In genomic region chr19:2429917-2430570, GRCh38 we compare ENCODE assay signal across 23 cellular contexts. TPM values are rescaled to one million over a fixed set of nuclear protein-coding genes. Genes with fewer than 3 reads are reported as not detected.
A peak's percentile ranks its signal among the peaks of the same experiment; 100 is the strongest.
DNase-seq lines count a peak whose midpoint lies in the region; ATAC-seq and TF ChIP-seq lines count a peak whose summit lies in the region.
"Had no signal": no experiment of that assay in that cellular context is flagged by ENCODE, and none has a peak within 500 bp of the region (broad histone marks: within the 10 kb centered on the region; RNA-seq: fewer than 3 reads in every experiment).

No MANE protein-coding gene starts in this region.

- POLR2A ChIA-PET in HCT116 (lab: Charles Lee), result no interaction called here

- H3K9me2 ChIP-seq in HCT116 (ENCODE audit: insufficient read depth), result no peaks in the 10 kb centered on the region

- peaks cover 19% of the 10 kb centered on the region for H3K4me1 Mint-ChIP-seq in activated naive CD4-positive, alpha-beta T cell treated with anti-CD3 and anti-CD28 coated beads, Interleukin-2, amount 10 ng/mL, durations not matched to agents 7 days and 5 days
- peaks cover 13% of the 10 kb centered on the region for H3K4me1 Mint-ChIP-seq in glutamatergic neuron (ENCODE audit: low read depth, unreplicated experiment)

- CTCF ChIA-PET in activated naive CD4-positive, alpha-beta T cell treated with anti-CD3 and anti-CD28 coated beads, Interleukin-2, amount 10 ng/mL, durations not matched to agents 7 days and 5 days (lab: Charles Lee), result interaction anchor here (1.2 kb wide), 1 partner anchor 9 kb away, joined by 3 read pairs; no protein-coding TSS in a partner anchor
- CTCF ChIA-PET in HCT116 (lab: Charles Lee), result no interaction called here

- TF ChIP-seq CTCF in HCT116 (IDR thresholded peaks at IDR 0.05 in 2 of 3, conservative IDR thresholded peaks at IDR 0.05 in 1 of 3; ENCODE audit: borderline replicate concordance in 1 of 3, insufficient read depth in 1 of 3, low read depth in 2 of 3, low read length in 2 of 3), result no peak
- TF ChIP-seq CTCF in glutamatergic neuron (IDR thresholded peaks at IDR 0.05; ENCODE audit: partially characterized antibody, unreplicated experiment), result no peak
- TF ChIP-seq CTCF in spleen (IDR thresholded peaks at IDR 0.05 in 8 of 11, conservative IDR thresholded peaks at IDR 0.05 in 3 of 11), result no peak

- peaks cover 5% of the 10 kb centered on the region; the same call in 1 of the 2 replicates for H4K20me1 ChIP-seq in HCT116 (ENCODE audit: insufficient read depth)

- DNase-seq in activated naive CD4-positive, alpha-beta T cell treated with anti-CD3 and anti-CD28 coated beads, Interleukin-2, amount 10 ng/mL, durations not matched to agents 7 days and 5 days, result no peak
- no peak for DNase-seq in activated naive CD4-positive, alpha-beta T cell treated with anti-CD3 and anti-CD28 coated beads, Interleukin-2, amount 50 U/mL, for 16 hours
- no peak for DNase-seq in HCT116 (ENCODE audit: low read depth, low spot score)
- DNase-seq in glutamatergic neuron, result peak; percentile 29
- DNase-seq in spleen, result peak; percentile 74
- no peak for DNase-seq in NCI-H446 (lab: John Stamatoyannopoulos, UW)
- DNase-seq in mucosa of gallbladder (ENCODE audit: low spot score), result no peak
- DNase-seq: activated CD4-positive, alpha-beta T cell treated with anti-CD3 and anti-CD28 coated beads for 36 hours; C1 segment of cervical spinal cord; effector CD4-positive, alpha-beta T cell; foreskin melanocyte; hippocampal formation; left ventricle myocardium superior; midbrain; NCI-H1694 treated with DMSO at 0.1 percent for 48 hours; NCI-H2227 treated with DMSO at 0.1 percent for 48 hours; NCI-H82; SW 1271 had no signal

- no peaks in the 10 kb centered on the region for H3K9me3 ChIP-seq in HCT116 (ENCODE audit: control insufficient read depth in 1 of 2, insufficient read depth in 1 of 2, low read depth in 1 of 2, low read length in 2 of 2)
- no peaks in the 10 kb centered on the region for H3K9me3 ChIP-seq in spleen
- H3K9me3 ChIP-seq: neutrophil, upper lobe of left lung had no signal

- TSS peak; percentile 1 for BruUV-seq in HCT116 (replicated peaks; lab: Mats Ljungman, UMichigan)

- intact Hi-C loops in HCT116 (cut with micrococcal nuclease), result no loop called here
- intact Hi-C loops in spleen (cut with DNase I; ENCODE audit: low total_unique reads), result no loop called here

- H3K27ac Mint-ChIP-seq in activated naive CD4-positive, alpha-beta T cell treated with anti-CD3 and anti-CD28 coated beads, Interleukin-2, amount 10 ng/mL, durations not matched to agents 7 days and 5 days, result peak overlapping the region; percentile 64
- H3K27ac Mint-ChIP-seq in glutamatergic neuron (ENCODE audit: unreplicated experiment), result peak overlapping the region; percentile 75
- H3K27ac Mint-ChIP-seq: activated CD4-positive, alpha-beta T cell treated with anti-CD3 and anti-CD28 coated beads for 36 hours; activated T-helper 17 cell treated with anti-CD3 and anti-CD28 coated beads, Interleukin-2, amount 50 U/mL, for 72 hours had no signal

- ATAC-seq in HCT116 (no peak), GM21737 (IDR thresholded peaks at IDR 0.05; ENCODE audit: unreplicated experiment) (no peak)
- ATAC-seq: activated CD4-positive, alpha-beta T cell treated with anti-CD3 and anti-CD28 coated beads for 36 hours; activated T-helper 17 cell treated with anti-CD3 and anti-CD28 coated beads, Interleukin-2, amount 50 U/mL, for 72 hours; esophagus mucosa; left ventricle myocardium superior had no signal

- H3K4me1 ChIP-seq in HCT116 (ENCODE audit: control insufficient read depth in 1 of 2, insufficient read depth in 2 of 2, low read length in 2 of 2) (peaks cover 6 to 25% of the 10 kb centered on the region in 2 experiments; a peak in 3 of 4 replicates), spleen (peaks cover 19 to 35% (median 32%) of the 10 kb centered on the region in 6 donors)

- TF ChIP-seq POLR2A in HCT116 (IDR thresholded peaks at IDR 0.05; ENCODE audit: borderline replicate concordance, extremely low read depth, insufficient read depth, insufficient read length), result no peak
- no peak for TF ChIP-seq POLR2A in spleen (IDR thresholded peaks at IDR 0.05)

- no peak overlapping the region for H3K9ac ChIP-seq in HCT116 (ENCODE audit: low read length)

- peaks cover 17% of the 10 kb centered on the region for H3K36me3 Mint-ChIP-seq in activated naive CD4-positive, alpha-beta T cell treated with anti-CD3 and anti-CD28 coated beads, Interleukin-2, amount 10 ng/mL, durations not matched to agents 7 days and 5 days
- no peaks in the 10 kb centered on the region for H3K36me3 Mint-ChIP-seq in glutamatergic neuron (ENCODE audit: unreplicated experiment)

- TF ChIP-seq RAD21 in HCT116 (IDR thresholded peaks at IDR 0.05; ENCODE audit: low read depth), result no peak

- 82 to 90% (median 88%) methylated on average over 23 to 30 of the region's 30 CpGs for WGBS in spleen, 5 donors

- H3K4me2 ChIP-seq in HCT116 (ENCODE audit: low read length), result no peak overlapping the region

- H3K9me3 Mint-ChIP-seq in activated naive CD4-positive, alpha-beta T cell treated with anti-CD3 and anti-CD28 coated beads, Interleukin-2, amount 10 ng/mL, durations not matched to agents 7 days and 5 days, result no peaks in the 10 kb centered on the region
- H3K9me3 Mint-ChIP-seq in glutamatergic neuron (ENCODE audit: unreplicated experiment), result peaks cover 6% of the 10 kb centered on the region
- H3K9me3 Mint-ChIP-seq: activated T-helper 17 cell treated with anti-CD3 and anti-CD28 coated beads, Interleukin-2, amount 50 U/mL, for 72 hours had no signal

- H3K4me3 ChIP-seq in HCT116 (replicated peaks in 1 of 2; ENCODE audit: low read depth in 1 of 2, low read length in 2 of 2) (no peak overlapping the region), spleen (no peak overlapping the region)
- H3K4me3 ChIP-seq: upper lobe of left lung had no signal

- RAD21 ChIA-PET in HCT116 (lab: Charles Lee; ENCODE audit: low non-redundant PET in 1 of 2, low total read pairs in 2 of 2, uncharacterized antibody in 2 of 2, unreplicated experiment in 2 of 2), result no interaction called here

- H3K27me3 ChIP-seq in HCT116 (ENCODE audit: insufficient read depth, low read length), result no peaks in the 10 kb centered on the region
- no peaks in the 10 kb centered on the region for H3K27me3 ChIP-seq in spleen (replicated peaks in 1 of 7)
- H3K27me3 ChIP-seq: neutrophil, upper lobe of left lung had no signal

- H3K27me3 Mint-ChIP-seq in activated naive CD4-positive, alpha-beta T cell treated with anti-CD3 and anti-CD28 coated beads, Interleukin-2, amount 10 ng/mL, durations not matched to agents 7 days and 5 days, result peaks cover 6% of the 10 kb centered on the region
- peaks cover 6% of the 10 kb centered on the region for H3K27me3 Mint-ChIP-seq in glutamatergic neuron (ENCODE audit: unreplicated experiment)
- H3K27me3 Mint-ChIP-seq: activated CD4-positive, alpha-beta T cell treated with anti-CD3 and anti-CD28 coated beads for 36 hours; activated T-helper 17 cell treated with anti-CD3 and anti-CD28 coated beads, Interleukin-2, amount 50 U/mL, for 72 hours had no signal

- H2AFZ ChIP-seq in HCT116 (ENCODE audit: low read depth, low read length, poor library complexity, severe bottlenecking), result no peak overlapping the region

- peaks cover 25% of the 10 kb centered on the region for H3K79me2 ChIP-seq in HCT116 (ENCODE audit: insufficient read depth, low read length)

- H3K27ac ChIP-seq in HCT116 (ENCODE audit: low read depth, low read length), result no peak overlapping the region
- H3K27ac ChIP-seq in spleen, result no peak overlapping the region
- H3K27ac ChIP-seq: neutrophil, upper lobe of left lung had no signal

- H3K4me3 Mint-ChIP-seq in activated naive CD4-positive, alpha-beta T cell treated with anti-CD3 and anti-CD28 coated beads, Interleukin-2, amount 10 ng/mL, durations not matched to agents 7 days and 5 days, result no peak overlapping the region
- no peak overlapping the region for H3K4me3 Mint-ChIP-seq in glutamatergic neuron (ENCODE audit: unreplicated experiment)
- H3K4me3 Mint-ChIP-seq: activated CD4-positive, alpha-beta T cell treated with anti-CD3 and anti-CD28 coated beads for 36 hours; activated T-helper 17 cell treated with anti-CD3 and anti-CD28 coated beads, Interleukin-2, amount 50 U/mL, for 72 hours had no signal

- H3K36me3 ChIP-seq in HCT116 (ENCODE audit: control insufficient read depth in 1 of 2, insufficient read depth in 2 of 2, low read length in 2 of 2) (peaks cover 21 to 49% of the 10 kb centered on the region in 2 experiments; a peak in 3 of 4 replicates), spleen (peaks cover 0 to 66% (median 30%) of the 10 kb centered on the region in 6 donors)

TF ChIP-seq in HCT116, 20 proteins besides CTCF, POLR2A, EP300 and RAD21:
- no peak for TF ChIP-seq EZH2phosphoT487 (IDR thresholded peaks at IDR 0.05; ENCODE audit: borderline replicate concordance)
- no peak for TF ChIP-seq POLR2AphosphoS5 (IDR thresholded peaks at IDR 0.05; ENCODE audit: low read depth, low read length)
- no peak for TF ChIP-seq CEBPB (IDR thresholded peaks at IDR 0.05; ENCODE audit: low read depth)
- no peak for TF ChIP-seq ZFX (IDR thresholded peaks at IDR 0.05)
- no peak for TF ChIP-seq ZNF274 (IDR thresholded peaks at IDR 0.05; ENCODE audit: low read depth, low read length)

RNA-seq across cellular contexts. Expression of gene TIMM13, which starts 2.7 kb away (rescaled TPM):
- 151 TPM for total RNA-seq in HCT116 (2021; ENCODE audit: unreplicated experiment)
- 77.6 and 78.7 TPM in 2 replicates for polyA plus RNA-seq in HCT116 (2012)
- 91.5 TPM for total RNA-seq in glutamatergic neuron (ENCODE audit: unreplicated experiment)
- 10 to 100 TPM; 21.1 to 59.3 (median 44.2) TPM for total RNA-seq in spleen
- polyA plus RNA-seq in spleen, result 10 to 100 TPM; 39.5 to 87.5 (median 84.1) TPM
- total RNA-seq in mucosa of gallbladder, result 76.4 TPM

RNA-seq across cellular contexts. Expression of gene LMNB2, which starts 26.7 kb away (rescaled TPM):
- 228 TPM for total RNA-seq in HCT116 (2021; ENCODE audit: unreplicated experiment)
- 166 and 204 TPM in 2 replicates for polyA plus RNA-seq in HCT116 (2012)
- total RNA-seq in glutamatergic neuron (ENCODE audit: unreplicated experiment), result 45.8 TPM
- total RNA-seq in spleen, result 10 to 100 TPM; 15.5 to 26.0 (median 21.6) TPM
- 10 to 100 TPM in 1 of 3 donors, 1 to 10 TPM in 2; 4.9 to 21.7 (median 8.9) TPM for polyA plus RNA-seq in spleen
- total RNA-seq in mucosa of gallbladder, result 23.9 TPM

RNA-seq across cellular contexts. Expression of gene GADD45B, which starts 45.9 kb away (rescaled TPM):
- total RNA-seq in HCT116 (2021; ENCODE audit: unreplicated experiment) (37.9 TPM), glutamatergic neuron (ENCODE audit: unreplicated experiment) (3.8 TPM), spleen (100 to 1,000 TPM in 1 of 7 donors, 10 to 100 TPM in 6; 57.4 to 114 (median 77.4) TPM), mucosa of gallbladder (59.8 TPM)
- 40.1 and 61.8 TPM in 2 replicates for polyA plus RNA-seq in HCT116 (2012)
- 10 to 100 TPM; 40.6 to 76.9 (median 43.3) TPM for polyA plus RNA-seq in spleen

Comparison
In these comparisons a context has a peak if more than half of its experiments do, and no peak if none do; other contexts are left out.
1. DNase-seq: peak in glutamatergic neuron (single experiment) and spleen (single experiment); none in activated naive CD4-positive, alpha-beta T cell treated with anti-CD3 and anti-CD28 coated beads, Interleukin-2, amount 10 ng/mL, durations not matched to agents 7 days and 5 days (single experiment), activated naive CD4-positive, alpha-beta T cell treated with anti-CD3 and anti-CD28 coated beads, Interleukin-2, amount 50 U/mL, for 16 hours (single experiment), HCT116 (single experiment), NCI-H446 (0 of 2) and mucosa of gallbladder (single experiment).